Comparison of ENCODE assay signal across 26 cellular contexts in genomic region chr15:72492733-72493132, GRCh38. TPM values are rescaled to one million over a fixed set of nuclear protein-coding genes. Genes with fewer than 3 reads are reported as not detected.
DNase-seq lines count a peak whose midpoint lies in the region; ATAC-seq and TF ChIP-seq lines count a peak whose summit lies in the region.
"Had no signal": no experiment of that assay in that cellular context is flagged by ENCODE, and none has a peak within 500 bp of the region (broad histone marks: within the 10 kb centered on the region; RNA-seq: fewer than 3 reads in every experiment).

No MANE protein-coding gene starts in this region.

- peak overlapping the region; percentile 26 for H3K4me2 ChIP-seq in skeletal muscle satellite cell (ENCODE audit: low read length)

- no peaks in the 10 kb centered on the region for H3K9me3 Mint-ChIP-seq in MCF 10A (ENCODE audit: unreplicated experiment)
- no peaks in the 10 kb centered on the region for H3K9me3 Mint-ChIP-seq in T-helper 2 cell treated with Interferon-gamma antibody and Interleukin-4, amounts not matched to agents 5 μg/mL and 100 μg/mL, for 36 hours
- H3K9me3 Mint-ChIP-seq: activated CD4-positive, alpha-beta memory T cell treated with anti-CD3 and anti-CD28 coated beads, Interleukin-2, amount 10 ng/mL, durations not matched to agents 7 days and 5 days; activated naive CD8-positive, alpha-beta T cell treated with anti-CD3 and anti-CD28 coated beads, Interleukin-2, amount 10 ng/mL, durations not matched to agents 7 days and 5 days; IgD-negative memory B cell; T-cell had no signal

- no TSS peak for BruUV-seq in MCF 10A (replicated peaks; lab: Mats Ljungman, UMichigan)

- H3K27me3 ChIP-seq in breast epithelium (no peaks in the 10 kb centered on the region), skeletal muscle satellite cell (ENCODE audit: control insufficient read depth, insufficient read depth, low read length) (no peaks in the 10 kb centered on the region)
- H3K27me3 ChIP-seq: esophagus squamous epithelium, Peyer's patch, SJCRH30 had no signal

- no peak overlapping the region for H3K9ac ChIP-seq in skeletal muscle satellite cell (ENCODE audit: low read depth, low read length)

- no peak for TF ChIP-seq CTCF in MCF 10A (IDR thresholded peaks at IDR 0.05; ENCODE audit: unreplicated experiment)
- no peak for TF ChIP-seq CTCF in breast epithelium (IDR thresholded peaks at IDR 0.05)

- DNase-seq in MCF 10A (ENCODE audit: unreplicated experiment) (peak; percentile 30), breast epithelium (ENCODE audit: low spot score in 2 of 2) (no peak), amniotic epithelial cell (ENCODE audit: low read depth) (peak; percentile 63), iris pigment epithelial cell (ENCODE audit: low read depth) (peak; percentile 53), DMS153 treated with DMSO at 0.1 percent for 48 hours (lab: John Stamatoyannopoulos, UW; ENCODE audit: unreplicated experiment) (no peak)
- no peak for DNase-seq in T-helper 2 cell treated with Interferon-gamma antibody and Interleukin-4, amounts not matched to agents 5 μg/mL and 100 μg/mL, for 36 hours (ENCODE audit: low spot score)
- DNase-seq: 8988T; activated CD4-positive, alpha-beta memory T cell treated with anti-CD3 and anti-CD28 coated beads, Interleukin-2, amount 10 ng/mL, durations not matched to agents 7 days and 5 days; activated naive CD8-positive, alpha-beta T cell treated with anti-CD3 and anti-CD28 coated beads, Interleukin-2, amount 10 ng/mL, durations not matched to agents 7 days and 5 days; DND-41; effector CD8-positive, alpha-beta T cell; esophagus squamous epithelium; kidney; NCI-H1417 treated with DMSO at 0.1 percent for 48 hours; NCI-H2107; NK-92 treated with Interleukin-12 subunit alpha and Interleukin-12 subunit beta, amount 100 ng/mL, for 24 hours; Peyer's patch; SJCRH30; small intestine; stimulated activated CD4-positive, alpha-beta T cell treated with anti-CD3 and anti-CD28 coated beads, Interleukin-2, amount 100 ng/mL, for 24 hours; T-cell had no signal

- peaks cover 11% of the 10 kb centered on the region for H3K36me3 Mint-ChIP-seq in MCF 10A (ENCODE audit: insufficient read depth, unreplicated experiment)
- peaks cover 3% of the 10 kb centered on the region for H3K36me3 Mint-ChIP-seq in T-helper 2 cell treated with Interferon-gamma antibody and Interleukin-4, amounts not matched to agents 5 μg/mL and 100 μg/mL, for 36 hours (ENCODE audit: low read depth)
- H3K36me3 Mint-ChIP-seq: IgD-negative memory B cell had no signal

- ATAC-seq in HG02588 (IDR thresholded peaks at IDR 0.05; ENCODE audit: unreplicated experiment) = no peak
- ATAC-seq: activated CD4-positive, CD25-positive, alpha-beta regulatory T cell treated with anti-CD3 and anti-CD28 coated beads, Interleukin-2, amount 50 U/mL, for 24 hours; HCT116 had no signal

- H3K27me3 Mint-ChIP-seq in MCF 10A (ENCODE audit: insufficient read depth, unreplicated experiment) = no peaks in the 10 kb centered on the region
- no peaks in the 10 kb centered on the region for H3K27me3 Mint-ChIP-seq in T-helper 2 cell treated with Interferon-gamma antibody and Interleukin-4, amounts not matched to agents 5 μg/mL and 100 μg/mL, for 36 hours (ENCODE audit: low read depth)
- H3K27me3 Mint-ChIP-seq: activated CD4-positive, alpha-beta memory T cell treated with anti-CD3 and anti-CD28 coated beads, Interleukin-2, amount 10 ng/mL, durations not matched to agents 7 days and 5 days; activated naive CD8-positive, alpha-beta T cell treated with anti-CD3 and anti-CD28 coated beads, Interleukin-2, amount 10 ng/mL, durations not matched to agents 7 days and 5 days; IgD-negative memory B cell; T-cell had no signal

- intact Hi-C loops in MCF 10A (cut with micrococcal nuclease) (no loop called here), breast epithelium (cut with DNase I; ENCODE audit: low total_unique reads) (no loop called here)

- H3K36me3 ChIP-seq in breast epithelium (no peaks in the 10 kb centered on the region), skeletal muscle satellite cell (ENCODE audit: insufficient read depth, low read length) (peaks cover 4% of the 10 kb centered on the region)
- H3K36me3 ChIP-seq: Peyer's patch had no signal

- no peak for TF ChIP-seq POLR2A in breast epithelium (IDR thresholded peaks at IDR 0.05)

- POLR2A ChIA-PET in MCF 10A (lab: Yijun Ruan, JAX) = interaction anchor here (1.2 to 4.5 kb wide), 5 partner anchors 9 to 34 kb away, joined by 4 to 45 read pairs (median 6); partner anchors contain the start of gene ARIH1

- no peak overlapping the region for H3K27ac ChIP-seq in breast epithelium
- H3K27ac ChIP-seq: esophagus squamous epithelium, Peyer's patch, SJCRH30 had no signal

- H3K9me3 ChIP-seq in breast epithelium (no peaks in the 10 kb centered on the region), skeletal muscle satellite cell (replicated peaks; ENCODE audit: low read length) (no peaks in the 10 kb centered on the region)
- H3K9me3 ChIP-seq: esophagus squamous epithelium, Peyer's patch, SJCRH30 had no signal

- CTCF ChIA-PET in MCF 10A (lab: Yijun Ruan, JAX) = interaction anchor here (0.6 kb wide), 1 partner anchor 117 kb away, joined by 3 read pairs; the partner anchor contains the start of gene HEXA

- H3K4me1 Mint-ChIP-seq in MCF 10A (ENCODE audit: insufficient read depth, unreplicated experiment) = peaks cover 39% of the 10 kb centered on the region
- H3K4me1 Mint-ChIP-seq in T-helper 2 cell treated with Interferon-gamma antibody and Interleukin-4, amounts not matched to agents 5 μg/mL and 100 μg/mL, for 36 hours (ENCODE audit: low read depth) = peaks cover 8% of the 10 kb centered on the region

- no peak overlapping the region for H3K4me3 Mint-ChIP-seq in MCF 10A (ENCODE audit: unreplicated experiment)
- no peak overlapping the region for H3K4me3 Mint-ChIP-seq in T-helper 2 cell treated with Interferon-gamma antibody and Interleukin-4, amounts not matched to agents 5 μg/mL and 100 μg/mL, for 36 hours
- H3K4me3 Mint-ChIP-seq: activated CD4-positive, alpha-beta memory T cell treated with anti-CD3 and anti-CD28 coated beads, Interleukin-2, amount 10 ng/mL, durations not matched to agents 7 days and 5 days; activated naive CD8-positive, alpha-beta T cell treated with anti-CD3 and anti-CD28 coated beads, Interleukin-2, amount 10 ng/mL, durations not matched to agents 7 days and 5 days had no signal

- H3K27ac Mint-ChIP-seq in MCF 10A (ENCODE audit: low read depth, unreplicated experiment) = no peak overlapping the region
- H3K27ac Mint-ChIP-seq in T-helper 2 cell treated with Interferon-gamma antibody and Interleukin-4, amounts not matched to agents 5 μg/mL and 100 μg/mL, for 36 hours = no peak overlapping the region
- H3K27ac Mint-ChIP-seq: activated CD4-positive, alpha-beta memory T cell treated with anti-CD3 and anti-CD28 coated beads, Interleukin-2, amount 10 ng/mL, durations not matched to agents 7 days and 5 days; activated naive CD8-positive, alpha-beta T cell treated with anti-CD3 and anti-CD28 coated beads, Interleukin-2, amount 10 ng/mL, durations not matched to agents 7 days and 5 days; T-cell had no signal

- H3K4me1 ChIP-seq in breast epithelium (no peaks in the 10 kb centered on the region), skeletal muscle satellite cell (ENCODE audit: control insufficient read depth, insufficient read depth, low read length) (peaks cover 25% of the 10 kb centered on the region)

- H3K4me3 ChIP-seq in breast epithelium = no peak overlapping the region
- no peak overlapping the region for H3K4me3 ChIP-seq in skeletal muscle satellite cell (ENCODE audit: low read length)
- H3K4me3 ChIP-seq: esophagus squamous epithelium, Peyer's patch, SJCRH30 had no signal

RNA-seq across cellular contexts. Expression of gene ARIH1, which starts 18.6 kb away (rescaled TPM):
- total RNA-seq in MCF 10A (2022) = 234 and 235 TPM in 2 replicates
- total RNA-seq in breast epithelium = 100 to 1,000 TPM in 1 of 3 donors, 10 to 100 TPM in 2; 54.1 to 106 (median 61.1) TPM
- total RNA-seq in skeletal muscle satellite cell (2012; rRNA removed) = 15.7 and 26.4 TPM in 2 replicates

Comparison
In these comparisons a context has a peak if more than half of its experiments do, and no peak if none do; other contexts are left out.
1. DNase-seq: peak in MCF 10A (single experiment), amniotic epithelial cell (single experiment) and iris pigment epithelial cell (single experiment); none in breast epithelium (0 of 2), DMS153 treated with DMSO at 0.1 percent for 48 hours (single experiment) and T-helper 2 cell treated with Interferon-gamma antibody and Interleukin-4, amounts not matched to agents 5 μg/mL and 100 μg/mL, for 36 hours (single experiment).